Comparison of ENCODE assay signal across 16 cellular contexts in the genomic region with DNA sequence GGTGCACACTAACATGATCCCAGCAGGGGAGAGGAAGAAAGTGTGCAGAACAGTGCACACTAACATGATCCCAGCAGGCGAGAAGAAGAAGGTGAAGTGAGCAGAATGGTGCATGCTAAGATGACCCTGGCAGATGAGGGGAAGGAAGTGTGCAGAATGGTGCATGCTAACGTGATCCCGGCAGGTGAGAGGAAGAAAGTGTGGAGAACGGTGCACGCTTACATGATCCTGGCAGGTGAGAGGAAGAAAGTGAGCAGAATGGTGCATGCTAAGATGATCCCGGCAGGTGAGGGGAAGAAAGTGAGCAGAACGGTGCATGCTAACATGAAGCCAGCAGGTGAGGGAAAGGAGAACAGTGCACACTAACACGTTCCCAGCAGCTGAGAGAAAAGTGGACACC.
DNase-seq lines count a peak whose midpoint lies in the region; ATAC-seq and TF ChIP-seq lines count a peak whose summit lies in the region.
"Had no signal": no experiment of that assay in that cellular context is flagged by ENCODE, and none has a peak within 500 bp of the region (broad histone marks: within the 10 kb centered on the region; RNA-seq: fewer than 3 reads in every experiment).

No MANE protein-coding gene starts in this region.

- H3K4me1 ChIP-seq in Peyer's patch (peaks cover 0 to 13% (median 0%) of the 10 kb centered on the region in 4 donors), prostate gland (replicated peaks) (peaks cover 26% of the 10 kb centered on the region), tibial nerve (peaks cover 0 to 22% (median 5%) of the 10 kb centered on the region in 4 donors)

- DNase-seq in activated naive CD4-positive, alpha-beta T cell treated with anti-CD3 and anti-CD28 coated beads, Interleukin-2, amount 10 ng/mL, durations not matched to agents 7 days and 5 days: peak; percentile 17
- DNase-seq in activated naive CD4-positive, alpha-beta T cell treated with anti-CD3 and anti-CD28 coated beads, Interleukin-2, amount 50 U/mL, for 72 hours (ENCODE audit: low spot score in 2 of 2): no peak
- DNase-seq in Peyer's patch: peak in 2 of 3 donors; percentile 4 to 27
- peak; percentile 39 for DNase-seq in islet precursor cell
- DNase-seq in prostate gland (ENCODE audit: low spot score): no peak
- DNase-seq in tibial nerve (ENCODE audit: low spot score in 2 of 2): no peak
- DNase-seq: DMS 273 treated with DMSO at 0.1 percent for 48 hours; GF-D8; NCI-H187 treated with DMSO at 0.1 percent for 48 hours; NCI-H446 treated with DMSO at 0.1 percent for 48 hours; NK-92 treated with Interleukin-12 subunit alpha and Interleukin-12 subunit beta, amount 100 ng/mL, for 24 hours; RPMI8226; SJCRH30 had no signal

- no peak overlapping the region for H3K27ac Mint-ChIP-seq in activated naive CD4-positive, alpha-beta T cell treated with anti-CD3 and anti-CD28 coated beads, Interleukin-2, amount 10 ng/mL, durations not matched to agents 7 days and 5 days
- H3K27ac Mint-ChIP-seq in activated naive CD4-positive, alpha-beta T cell treated with anti-CD3 and anti-CD28 coated beads, Interleukin-2, amount 50 U/mL, for 72 hours: no peak overlapping the region

- TF ChIP-seq EP300 in tibial nerve (IDR thresholded peaks at IDR 0.05): no peak

- no peaks in the 10 kb centered on the region for H3K9me3 Mint-ChIP-seq in activated naive CD4-positive, alpha-beta T cell treated with anti-CD3 and anti-CD28 coated beads, Interleukin-2, amount 10 ng/mL, durations not matched to agents 7 days and 5 days
- H3K9me3 Mint-ChIP-seq in activated naive CD4-positive, alpha-beta T cell treated with anti-CD3 and anti-CD28 coated beads, Interleukin-2, amount 50 U/mL, for 72 hours: no peaks in the 10 kb centered on the region

- CTCF ChIA-PET in activated naive CD4-positive, alpha-beta T cell treated with anti-CD3 and anti-CD28 coated beads, Interleukin-2, amount 10 ng/mL, durations not matched to agents 7 days and 5 days (lab: Charles Lee): no interaction called here

- H3K27me3 Mint-ChIP-seq in activated naive CD4-positive, alpha-beta T cell treated with anti-CD3 and anti-CD28 coated beads, Interleukin-2, amount 10 ng/mL, durations not matched to agents 7 days and 5 days: peaks cover 16% of the 10 kb centered on the region

- TF ChIP-seq CTCF in Peyer's patch (IDR thresholded peaks at IDR 0.05) (no peak), prostate gland (IDR thresholded peaks at IDR 0.05) (no peak), tibial nerve (IDR thresholded peaks at IDR 0.05) (no peak)

- no peak overlapping the region for H3K4me3 ChIP-seq in Peyer's patch
- H3K4me3 ChIP-seq in prostate gland: no peak overlapping the region
- no peak overlapping the region for H3K4me3 ChIP-seq in tibial nerve
- H3K4me3 ChIP-seq: HAP-1, SJCRH30 had no signal

- H3K4me3 Mint-ChIP-seq in activated naive CD4-positive, alpha-beta T cell treated with anti-CD3 and anti-CD28 coated beads, Interleukin-2, amount 10 ng/mL, durations not matched to agents 7 days and 5 days: no peak overlapping the region

- H3K4me1 Mint-ChIP-seq in activated naive CD4-positive, alpha-beta T cell treated with anti-CD3 and anti-CD28 coated beads, Interleukin-2, amount 10 ng/mL, durations not matched to agents 7 days and 5 days: no peaks in the 10 kb centered on the region

- intact Hi-C loops in prostate gland (cut with DNase I): no loop called here

- no peak for ATAC-seq in activated naive CD4-positive, alpha-beta T cell treated with anti-CD3 and anti-CD28 coated beads, Interleukin-2, amount 50 U/mL, for 72 hours
- ATAC-seq in HG02973 (IDR thresholded peaks at IDR 0.05; ENCODE audit: unreplicated experiment): no peak

- H3K9me3 ChIP-seq in Peyer's patch (no peaks in the 10 kb centered on the region), prostate gland (no peaks in the 10 kb centered on the region), tibial nerve (no peaks in the 10 kb centered on the region)

- no peaks in the 10 kb centered on the region for H3K36me3 Mint-ChIP-seq in activated naive CD4-positive, alpha-beta T cell treated with anti-CD3 and anti-CD28 coated beads, Interleukin-2, amount 10 ng/mL, durations not matched to agents 7 days and 5 days
- H3K36me3 Mint-ChIP-seq in activated naive CD4-positive, alpha-beta T cell treated with anti-CD3 and anti-CD28 coated beads, Interleukin-2, amount 50 U/mL, for 72 hours: no peaks in the 10 kb centered on the region

- H3K27me3 ChIP-seq in Peyer's patch (no peaks in the 10 kb centered on the region), prostate gland (replicated peaks; ENCODE audit: insufficient read depth) (no peaks in the 10 kb centered on the region), tibial nerve (no peaks in the 10 kb centered on the region)
- H3K27me3 ChIP-seq: SJCRH30 had no signal

- 84% methylated on average over 8 of the region's 8 CpGs for WGBS in prostate gland
- 83 to 85% methylated on average over 8 of the region's 8 CpGs for WGBS in tibial nerve, 2 donors

- no peak overlapping the region for H3K27ac ChIP-seq in Peyer's patch
- H3K27ac ChIP-seq in prostate gland: no peak overlapping the region
- H3K27ac ChIP-seq in tibial nerve: no peak overlapping the region
- H3K27ac ChIP-seq: C4-2B, SJCRH30 had no signal

- TF ChIP-seq POLR2A in Peyer's patch (IDR thresholded peaks at IDR 0.05): no peak
- no peak for TF ChIP-seq POLR2A in prostate gland (IDR thresholded peaks at IDR 0.05)
- no peak for TF ChIP-seq POLR2A in tibial nerve (IDR thresholded peaks at IDR 0.05)

- no peaks in the 10 kb centered on the region for H3K36me3 ChIP-seq in Peyer's patch
- H3K36me3 ChIP-seq in prostate gland: no peaks in the 10 kb centered on the region
- peaks cover 0 to 7% (median 0%) of the 10 kb centered on the region in 3 donors for H3K36me3 ChIP-seq in tibial nerve
- H3K36me3 ChIP-seq: HAP-1, SJCRH30 had no signal

Comparison
In these comparisons a context has a peak if more than half of its experiments do, and no peak if none do; other contexts are left out.
1. DNase-seq: peak in activated naive CD4-positive, alpha-beta T cell treated with anti-CD3 and anti-CD28 coated beads, Interleukin-2, amount 10 ng/mL, durations not matched to agents 7 days and 5 days (single experiment), Peyer's patch (2 of 3) and islet precursor cell (single experiment); none in activated naive CD4-positive, alpha-beta T cell treated with anti-CD3 and anti-CD28 coated beads, Interleukin-2, amount 50 U/mL, for 72 hours (0 of 2), prostate gland (single experiment) and tibial nerve (0 of 2).